ENCODE assay signal across 17 cellular contexts in the genomic region with DNA sequence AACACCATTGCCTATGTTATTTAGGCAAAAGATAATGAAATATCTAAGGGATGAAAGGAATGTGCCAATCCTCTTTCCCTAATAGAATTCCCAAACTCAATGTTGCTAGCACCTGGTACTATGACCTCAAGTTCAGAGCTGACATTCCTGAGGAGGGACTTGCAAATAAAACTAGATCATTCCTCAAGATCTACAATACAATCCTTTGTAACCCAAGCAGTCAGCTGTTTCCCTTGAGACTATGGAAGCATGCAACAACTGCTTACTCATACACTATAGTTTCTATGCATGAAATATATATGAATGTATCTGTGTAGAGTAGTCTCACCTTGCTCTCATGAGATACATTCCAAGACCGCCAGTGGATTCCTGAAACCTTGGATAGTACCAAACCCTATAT.
DNase-seq lines count a peak whose midpoint lies in the region; ATAC-seq and TF ChIP-seq lines count a peak whose summit lies in the region.
"Had no signal": no experiment of that assay in that cellular context is flagged by ENCODE, and none has a peak within 500 bp of the region (broad histone marks: within the 10 kb centered on the region; RNA-seq: fewer than 3 reads in every experiment).

No MANE protein-coding gene starts in this region.

- no peak overlapping the region for H3K4me2 ChIP-seq in smooth muscle cell

- H2AFZ ChIP-seq in smooth muscle cell (ENCODE audit: low read depth), result no peak overlapping the region

- TF ChIP-seq CTCF in foreskin keratinocyte (conservative IDR thresholded peaks at IDR 0.05), result no peak
- no peak for TF ChIP-seq CTCF in smooth muscle cell (IDR thresholded peaks at IDR 0.05; ENCODE audit: borderline replicate concordance, insufficient read depth, poor library complexity, severe bottlenecking)

- H3K4me3 ChIP-seq in adipocyte (ENCODE audit: low read length), result no peak overlapping the region
- no peak overlapping the region for H3K4me3 ChIP-seq in smooth muscle cell
- H3K4me3 ChIP-seq: thyroid gland had no signal

- H3K27me3 ChIP-seq in adipocyte (replicated peaks; ENCODE audit: control insufficient read depth, insufficient read depth, low read length) (no peaks in the 10 kb centered on the region), foreskin keratinocyte (no peaks in the 10 kb centered on the region), smooth muscle cell (ENCODE audit: low read depth) (no peaks in the 10 kb centered on the region)
- H3K27me3 ChIP-seq: thyroid gland had no signal

- ATAC-seq in foreskin keratinocyte, result peak; percentile 100
- ATAC-seq in GM19351 (IDR thresholded peaks at IDR 0.05; ENCODE audit: unreplicated experiment), result no peak
- ATAC-seq: naive thymus-derived CD8-positive, alpha-beta T cell had no signal

- H3F3A ChIP-seq in smooth muscle cell (ENCODE audit: low read depth), result no peaks in the 10 kb centered on the region

- peaks cover 8% of the 10 kb centered on the region for H4K20me1 ChIP-seq in smooth muscle cell (ENCODE audit: low read depth)

- 94% methylated on average over 1 of the region's 1 CpG for WGBS in smooth muscle cell (ENCODE audit: low lambda C conversion rate)

- peaks cover 62% of the 10 kb centered on the region for H3K79me2 ChIP-seq in smooth muscle cell (ENCODE audit: low read depth)

- H3K4me1 ChIP-seq in adipocyte (ENCODE audit: control insufficient read depth, insufficient read depth, low read length), result peaks cover 25% of the 10 kb centered on the region
- H3K4me1 ChIP-seq in foreskin keratinocyte, result peaks cover 27% of the 10 kb centered on the region
- no peaks in the 10 kb centered on the region for H3K4me1 ChIP-seq in smooth muscle cell (ENCODE audit: low read depth)
- H3K4me1 ChIP-seq: thyroid gland had no signal

- no peak overlapping the region for H3K9ac ChIP-seq in adipocyte (ENCODE audit: low read length)
- no peak overlapping the region for H3K9ac ChIP-seq in smooth muscle cell (ENCODE audit: low read depth)

- H3K9me3 ChIP-seq in adipocyte (ENCODE audit: control insufficient read depth, low read length) (no peaks in the 10 kb centered on the region), smooth muscle cell (replicated peaks; ENCODE audit: low read depth) (no peaks in the 10 kb centered on the region)
- H3K9me3 ChIP-seq: thyroid gland had no signal

- H3K36me3 ChIP-seq in adipocyte (ENCODE audit: control insufficient read depth, insufficient read depth, low read length, severe bottlenecking) (no peaks in the 10 kb centered on the region), smooth muscle cell (ENCODE audit: low read depth) (no peaks in the 10 kb centered on the region)
- H3K36me3 ChIP-seq: thyroid gland had no signal

- DNase-seq in SIG-M5 treated with dmso at 0.1 percent for 504 hours (lab: John Stamatoyannopoulos, UW; ENCODE audit: unreplicated experiment) (peak; percentile 38), SIG-M5 (lab: John Stamatoyannopoulos, UW) (no peak), adipocyte (ENCODE audit: low read depth) (peak; percentile 70), foreskin keratinocyte (peak; percentile 97 to 98), smooth muscle cell (lab: John Stamatoyannopoulos, UW; ENCODE audit: unreplicated experiment) (no peak), medulla oblongata (ENCODE audit: extremely low spot score) (no peak)
- no peak for DNase-seq in stimulated activated CD8-positive, alpha-beta memory T cell treated with anti-CD3 and anti-CD28 coated beads, Interleukin-4, amount 100 ng/mL, for 48 hours
- DNase-seq: anterior cingulate cortex; DND-41; immature natural killer cell; MM.1S; naive thymus-derived CD8-positive, alpha-beta T cell; NCI-H510A; SHP77; thyroid gland; WERI-Rb-1 had no signal

- peak overlapping the region; percentile 87 for H3K27ac ChIP-seq in foreskin keratinocyte
- peak overlapping the region; percentile 36 for H3K27ac ChIP-seq in smooth muscle cell (ENCODE audit: low read depth)
- H3K27ac ChIP-seq: thyroid gland, WERI-Rb-1 had no signal

Comparison
In these comparisons a context has a peak if more than half of its experiments do, and no peak if none do; other contexts are left out.
1. DNase-seq: peak in SIG-M5 treated with dmso at 0.1 percent for 504 hours (single experiment), adipocyte (single experiment) and foreskin keratinocyte (2 of 2); none in SIG-M5 (single experiment), smooth muscle cell (single experiment), stimulated activated CD8-positive, alpha-beta memory T cell treated with anti-CD3 and anti-CD28 coated beads, Interleukin-4, amount 100 ng/mL, for 48 hours (single experiment) and medulla oblongata (single experiment).